8 cellular contexts compared by ENCODE assay signal in genomic region chr12:104974626-104975290, GRCh38. TPM values are rescaled to one million over a fixed set of nuclear protein-coding genes. Genes with fewer than 3 reads are reported as not detected.
DNase-seq lines count a peak whose midpoint lies in the region; ATAC-seq and TF ChIP-seq lines count a peak whose summit lies in the region.

No MANE protein-coding gene starts in this region.

- H3K4me1 Mint-ChIP-seq in activated CD4-positive, alpha-beta T cell treated with anti-CD3 and anti-CD28 coated beads for 36 hours, result no peaks in the 10 kb centered on the region

- H3K4me3 Mint-ChIP-seq in activated CD4-positive, alpha-beta T cell treated with anti-CD3 and anti-CD28 coated beads for 36 hours, result no peak overlapping the region

- no peaks in the 10 kb centered on the region for H3K27me3 Mint-ChIP-seq in activated CD4-positive, alpha-beta T cell treated with anti-CD3 and anti-CD28 coated beads for 36 hours

- POLR2A ChIA-PET in activated CD4-positive, alpha-beta T cell treated with anti-CD3 and anti-CD28 coated beads for 36 hours (lab: Charles Lee), result interaction anchor here (0.6 kb wide), 1 partner anchor 16 kb away, joined by 4 read pairs; no protein-coding TSS in a partner anchor

- no peaks in the 10 kb centered on the region for H3K79me2 ChIP-seq in OCI-LY3 (ENCODE audit: low read length)

- TF ChIP-seq CTCF in OCI-LY3 (IDR thresholded peaks at IDR 0.05; ENCODE audit: low read depth, low read length), result no peak
- TF ChIP-seq CTCF in esophagus muscularis mucosa (IDR thresholded peaks at IDR 0.05), result no peak

- H3K4me2 ChIP-seq in OCI-LY3 (ENCODE audit: low read length), result peak overlapping the region; percentile 81

- no peaks in the 10 kb centered on the region for H3K9me3 Mint-ChIP-seq in activated CD4-positive, alpha-beta T cell treated with anti-CD3 and anti-CD28 coated beads for 36 hours (ENCODE audit: low read depth)

- H3K9ac ChIP-seq in OCI-LY3 (ENCODE audit: low read length), result peak overlapping the region; percentile 66

- H3K9me3 ChIP-seq in OCI-LY3 (ENCODE audit: insufficient read depth, low read length) (no peaks in the 10 kb centered on the region), esophagus muscularis mucosa (no peaks in the 10 kb centered on the region)

- peaks cover 51% of the 10 kb centered on the region for H3K4me1 ChIP-seq in OCI-LY3 (ENCODE audit: low read length)
- H3K4me1 ChIP-seq in esophagus muscularis mucosa, result no peaks in the 10 kb centered on the region

- no peaks in the 10 kb centered on the region for H3K27me3 ChIP-seq in OCI-LY3 (ENCODE audit: low read depth, low read length)
- H3K27me3 ChIP-seq in esophagus muscularis mucosa, result no peaks in the 10 kb centered on the region

- no peak for TF ChIP-seq POLR2A in esophagus muscularis mucosa (IDR thresholded peaks at IDR 0.05; ENCODE audit: low read depth)

- WGBS in esophagus muscularis mucosa, result 77% methylated on average over 7 of the region's 7 CpGs

- DNase-seq in mucosa of gallbladder (ENCODE audit: low spot score) (peak; percentile 61), esophagus muscularis mucosa (ENCODE audit: extremely low spot score) (no peak), NCI-H446 (lab: John Stamatoyannopoulos, UW) (no peak)
- DNase-seq in activated CD4-positive, alpha-beta T cell treated with anti-CD3 and anti-CD28 coated beads for 36 hours, result no peak
- no peak for DNase-seq in activated T-cell treated with anti-CD3 and anti-CD28 coated beads, Interleukin-2, amount 50 U/mL, for 48 hours

- no peak overlapping the region for H3K27ac Mint-ChIP-seq in activated CD4-positive, alpha-beta T cell treated with anti-CD3 and anti-CD28 coated beads for 36 hours

- ATAC-seq in GM18909 (IDR thresholded peaks at IDR 0.05; ENCODE audit: poor library complexity, unreplicated experiment) (peak; percentile 99), HG02870 (IDR thresholded peaks at IDR 0.05; ENCODE audit: unreplicated experiment) (peak; percentile 93)
- no peak for ATAC-seq in activated CD4-positive, alpha-beta T cell treated with anti-CD3 and anti-CD28 coated beads for 36 hours

- peak overlapping the region; percentile 95 for H3K27ac ChIP-seq in OCI-LY3 (ENCODE audit: low read length)
- no peak overlapping the region for H3K27ac ChIP-seq in esophagus muscularis mucosa (replicated peaks in 1 of 4)

- intact Hi-C loops in esophagus muscularis mucosa (cut with DNase I), result no loop called here
- intact Hi-C loops in activated CD4-positive, alpha-beta T cell treated with anti-CD3 and anti-CD28 coated beads for 36 hours (cut with DNase I, micrococcal nuclease), result no loop called here

- TF ChIP-seq EP300 in esophagus muscularis mucosa (IDR thresholded peaks at IDR 0.05), result no peak

- H2AFZ ChIP-seq in OCI-LY3 (ENCODE audit: low read depth, low read length), result no peak overlapping the region

- no peaks in the 10 kb centered on the region for H3K36me3 ChIP-seq in OCI-LY3 (replicated peaks; ENCODE audit: low read depth, low read length)
- no peaks in the 10 kb centered on the region for H3K36me3 ChIP-seq in esophagus muscularis mucosa

- H3K36me3 Mint-ChIP-seq in activated CD4-positive, alpha-beta T cell treated with anti-CD3 and anti-CD28 coated beads for 36 hours (ENCODE audit: low read depth), result no peaks in the 10 kb centered on the region

- no peaks in the 10 kb centered on the region for H4K20me1 ChIP-seq in OCI-LY3 (ENCODE audit: insufficient read depth, low read length)

- CTCF ChIA-PET in activated CD4-positive, alpha-beta T cell treated with anti-CD3 and anti-CD28 coated beads for 36 hours (lab: Charles Lee), result no interaction called here

- H3K4me3 ChIP-seq in OCI-LY3 (ENCODE audit: low read length) (peak overlapping the region; percentile 53), esophagus muscularis mucosa (no peak overlapping the region)

RNA-seq across cellular contexts. Expression of gene NOPCHAP1, which starts 11.4 kb away (rescaled TPM):
- total RNA-seq in mucosa of gallbladder (9.8 TPM), esophagus muscularis mucosa (1 to 10 TPM; 4.6 to 7.9 (median 5.5) TPM)
- total RNA-seq in activated CD4-positive, alpha-beta T cell treated with anti-CD3 and anti-CD28 coated beads for 36 hours, result 10 to 100 TPM; 31.1 to 35.2 TPM

RNA-seq across cellular contexts. Expression of gene SLC41A2, which starts 16.7 kb away (rescaled TPM):
- total RNA-seq in mucosa of gallbladder, result 74.6 TPM
- 10 to 100 TPM; 22.4 to 27.8 (median 23.9) TPM for total RNA-seq in esophagus muscularis mucosa
- 10 to 100 TPM in 1 of 2 experiments, 1 to 10 TPM in 1; 7.9 to 11.1 TPM for total RNA-seq in activated CD4-positive, alpha-beta T cell treated with anti-CD3 and anti-CD28 coated beads for 36 hours
